ENCODE assay signal across 19 cellular contexts in the genomic region with DNA sequence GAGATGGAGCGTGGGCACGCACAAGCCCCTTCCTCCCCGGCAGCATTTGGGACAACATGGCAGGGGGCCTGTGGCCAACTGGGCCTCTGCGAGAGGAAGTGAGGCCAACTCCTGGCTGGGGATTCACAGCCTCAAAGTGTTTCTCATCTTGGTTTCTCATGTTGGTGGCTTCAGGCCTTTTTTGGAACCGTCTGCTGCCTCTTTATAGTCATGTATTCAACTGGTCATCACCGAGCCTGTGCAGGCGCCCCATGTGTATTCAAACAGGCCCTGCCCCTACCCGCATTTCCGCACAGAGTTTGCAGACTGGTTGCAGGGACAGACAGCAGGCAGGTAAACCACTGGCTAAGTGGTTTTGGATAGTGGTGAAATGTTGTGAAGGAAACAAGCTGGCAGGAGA. TPM values are rescaled to one million over a fixed set of nuclear protein-coding genes. Genes with fewer than 3 reads are reported as not detected.
DNase-seq lines count a peak whose midpoint lies in the region; ATAC-seq and TF ChIP-seq lines count a peak whose summit lies in the region.
"Had no signal": no experiment of that assay in that cellular context is flagged by ENCODE, and none has a peak within 500 bp of the region (broad histone marks: within the 10 kb centered on the region; RNA-seq: fewer than 3 reads in every experiment).

No MANE protein-coding gene starts in this region.

- H3K9me3 ChIP-seq in IMR-90 (ENCODE audit: control insufficient read depth, insufficient read depth, low read length) (no peaks in the 10 kb centered on the region), trophoblast cell (ENCODE audit: insufficient read depth, low read depth, low read length) (no peaks in the 10 kb centered on the region)

- ATAC-seq in activated CD8-positive, alpha-beta T cell treated with anti-CD3 and anti-CD28 coated beads for 36 hours, result no peak
- ATAC-seq in activated CD8-positive, alpha-beta T cell treated with anti-CD3 and anti-CD28 coated beads, Interleukin-2, amount 10 ng/mL, durations not matched to agents 7 days and 5 days, result no peak
- ATAC-seq in IMR-90 (ENCODE audit: low read depth) (no peak), GM18502 (IDR thresholded peaks at IDR 0.05; ENCODE audit: poor library complexity, unreplicated experiment) (no peak)

- no peak overlapping the region for H3K27ac ChIP-seq in IMR-90 (ENCODE audit: insufficient read depth, low read length)
- no peak overlapping the region for H3K27ac ChIP-seq in trophoblast cell (ENCODE audit: low read depth, low read length)
- H3K27ac ChIP-seq: 22Rv1 had no signal

- no peak overlapping the region for H4K5ac ChIP-seq in IMR-90 (ENCODE audit: low read depth, low read length)

- intact Hi-C loops in activated CD8-positive, alpha-beta T cell treated with anti-CD3 and anti-CD28 coated beads for 36 hours (cut with micrococcal nuclease), result no loop called here
- intact Hi-C loops in IMR-90 (cut with micrococcal nuclease), result no loop called here

- BruUV-seq in IMR-90 (replicated peaks; lab: Mats Ljungman, UMichigan), result no TSS peak

- no peak for TF ChIP-seq CTCF in activated CD8-positive, alpha-beta T cell treated with anti-CD3 and anti-CD28 coated beads for 36 hours (IDR thresholded peaks at IDR 0.05)
- TF ChIP-seq CTCF in IMR-90 (conservative IDR thresholded peaks at IDR 0.05; ENCODE audit: low read depth, low read length), result no peak
- TF ChIP-seq CTCF in glutamatergic neuron (IDR thresholded peaks at IDR 0.05; ENCODE audit: partially characterized antibody, unreplicated experiment), result no peak

- H4K8ac ChIP-seq in IMR-90 (ENCODE audit: low read depth in 2 of 2, low read length in 2 of 2) (no peak overlapping the region), trophoblast cell (ENCODE audit: low read depth, low read length) (no peak overlapping the region)

- H3K36me3 ChIP-seq in IMR-90 (ENCODE audit: control insufficient read depth, insufficient read depth, low read length) (peaks cover 58% of the 10 kb centered on the region), trophoblast cell (ENCODE audit: control insufficient read depth in 1 of 2, insufficient read depth in 2 of 2, low read length in 2 of 2) (peaks cover 66 to 78% of the 10 kb centered on the region in 2 experiments)

- peaks cover 7% of the 10 kb centered on the region for H4K20me1 ChIP-seq in IMR-90 (ENCODE audit: insufficient read depth, low read length)

- H3K9ac ChIP-seq in IMR-90 (ENCODE audit: low read depth, low read length) (no peak overlapping the region), trophoblast cell (ENCODE audit: low read length) (no peak overlapping the region)

- 95% methylated on average over 5 of the region's 9 CpGs; no CpG with 5 or more reads in 1 of the 2 experiments for WGBS in IMR-90 (ENCODE audit: extremely low coverage in 2 of 2, insufficient read length in 1 of 2), 2 experiments
- no CpG with 5 or more reads among the region's 9 CpGs for WGBS in trophoblast cell (ENCODE audit: extremely low coverage, insufficient coverage, insufficient read length)

- peak overlapping the region; percentile 5 for H3K27ac Mint-ChIP-seq in activated CD8-positive, alpha-beta T cell treated with anti-CD3 and anti-CD28 coated beads for 36 hours
- H3K27ac Mint-ChIP-seq in activated CD8-positive, alpha-beta T cell treated with anti-CD3 and anti-CD28 coated beads, Interleukin-2, amount 10 ng/mL, durations not matched to agents 7 days and 5 days, result no peak overlapping the region
- H3K27ac Mint-ChIP-seq in immature natural killer cell, result peak overlapping the region; percentile 88 to 98 (median 93)
- no peak overlapping the region for H3K27ac Mint-ChIP-seq in glutamatergic neuron (ENCODE audit: unreplicated experiment)

- no peak overlapping the region for H2BK20ac ChIP-seq in IMR-90 (ENCODE audit: low read depth, low read length)

- H3K9me3 Mint-ChIP-seq in activated CD8-positive, alpha-beta T cell treated with anti-CD3 and anti-CD28 coated beads for 36 hours, result no peaks in the 10 kb centered on the region
- H3K9me3 Mint-ChIP-seq in activated CD8-positive, alpha-beta T cell treated with anti-CD3 and anti-CD28 coated beads, Interleukin-2, amount 10 ng/mL, durations not matched to agents 7 days and 5 days (ENCODE audit: insufficient read depth), result no peaks in the 10 kb centered on the region
- H3K9me3 Mint-ChIP-seq in immature natural killer cell (no peaks in the 10 kb centered on the region), glutamatergic neuron (ENCODE audit: unreplicated experiment) (peaks cover 11% of the 10 kb centered on the region)
- H3K9me3 Mint-ChIP-seq: CD14-positive monocyte had no signal

- H3K56ac ChIP-seq in IMR-90 (ENCODE audit: extremely low read depth, insufficient read depth, low read length), result no peak overlapping the region

- H2AK5ac ChIP-seq in IMR-90 (ENCODE audit: low read depth, low read length) (no peak overlapping the region), trophoblast cell (ENCODE audit: low read length) (no peak overlapping the region)

- H3K4me3 ChIP-seq in IMR-90 (ENCODE audit: insufficient read depth, low read depth, low read length) (no peak overlapping the region), trophoblast cell (ENCODE audit: low read depth, low read length) (no peak overlapping the region)

- H3K79me2 ChIP-seq in trophoblast cell (ENCODE audit: control insufficient read depth, insufficient read depth, low read length, poor library complexity), result no peaks in the 10 kb centered on the region

- CTCF ChIA-PET in activated CD8-positive, alpha-beta T cell treated with anti-CD3 and anti-CD28 coated beads for 36 hours (lab: Charles Lee), result interaction anchor here (0.6 to 0.9 kb wide), 2 partner anchors 76 to 94 kb away, joined by 3 read pairs; no protein-coding TSS in a partner anchor
- CTCF ChIA-PET in activated CD8-positive, alpha-beta T cell treated with anti-CD3 and anti-CD28 coated beads, Interleukin-2, amount 10 ng/mL, durations not matched to agents 7 days and 5 days (lab: Charles Lee), result interaction anchor here (1.0 kb wide), 1 partner anchor 45 kb away, joined by 3 read pairs; no protein-coding TSS in a partner anchor
- CTCF ChIA-PET in IMR-90 (lab: Yijun Ruan, JAX), result no interaction called here

- H3K4ac ChIP-seq in IMR-90 (ENCODE audit: low read depth, low read length) (no peak overlapping the region), trophoblast cell (ENCODE audit: low read depth, low read length) (no peak overlapping the region)

- H2AK9ac ChIP-seq in IMR-90 (replicated peaks; ENCODE audit: low read depth, low read length, poor library complexity), result no peak overlapping the region

- TF ChIP-seq POLR2A in IMR-90 (IDR thresholded peaks at IDR 0.05; ENCODE audit: low read depth, low read length), result no peak

- H2BK12ac ChIP-seq in trophoblast cell (ENCODE audit: low read length), result no peak overlapping the region

- H4K12ac ChIP-seq in trophoblast cell (ENCODE audit: low read depth, low read length), result no peak overlapping the region

- no peaks in the 10 kb centered on the region for H3K4me1 Mint-ChIP-seq in activated CD8-positive, alpha-beta T cell treated with anti-CD3 and anti-CD28 coated beads for 36 hours (ENCODE audit: low read depth)
- peaks cover 4% of the 10 kb centered on the region for H3K4me1 Mint-ChIP-seq in activated CD8-positive, alpha-beta T cell treated with anti-CD3 and anti-CD28 coated beads, Interleukin-2, amount 10 ng/mL, durations not matched to agents 7 days and 5 days (ENCODE audit: low read depth)
- H3K4me1 Mint-ChIP-seq in immature natural killer cell (peaks cover 6 to 21% of the 10 kb centered on the region in 2 donors), glutamatergic neuron (ENCODE audit: low read depth, unreplicated experiment) (no peaks in the 10 kb centered on the region)

- H3K23ac ChIP-seq in IMR-90 (ENCODE audit: low read depth, low read length), result no peak overlapping the region
- no peak overlapping the region for H3K23ac ChIP-seq in trophoblast cell (ENCODE audit: low read length)

- no peaks in the 10 kb centered on the region for H3K27me3 Mint-ChIP-seq in activated CD8-positive, alpha-beta T cell treated with anti-CD3 and anti-CD28 coated beads for 36 hours
- H3K27me3 Mint-ChIP-seq in activated CD8-positive, alpha-beta T cell treated with anti-CD3 and anti-CD28 coated beads, Interleukin-2, amount 10 ng/mL, durations not matched to agents 7 days and 5 days (ENCODE audit: low read depth), result no peaks in the 10 kb centered on the region
- H3K27me3 Mint-ChIP-seq in immature natural killer cell (ENCODE audit: low read depth in 3 of 3), result peaks cover 0 to 5% (median 2%) of the 10 kb centered on the region in 3 donors
- H3K27me3 Mint-ChIP-seq in glutamatergic neuron (ENCODE audit: unreplicated experiment), result no peaks in the 10 kb centered on the region

- no peaks in the 10 kb centered on the region for H3K4me1 ChIP-seq in IMR-90 (ENCODE audit: control insufficient read depth, insufficient read depth, low read length)
- no peaks in the 10 kb centered on the region for H3K4me1 ChIP-seq in trophoblast cell (ENCODE audit: control insufficient read depth in 1 of 2, insufficient read depth in 2 of 2, low read length in 2 of 2)

- H3K14ac ChIP-seq in IMR-90 (replicated peaks; ENCODE audit: low read depth, low read length) (no peak overlapping the region), trophoblast cell (ENCODE audit: low read length) (no peak overlapping the region)

- H3K9me1 ChIP-seq in IMR-90 (ENCODE audit: insufficient read depth, low read length), result no peaks in the 10 kb centered on the region

- dilution Hi-C loops in IMR-90 (cut with HindIII; ENCODE audit: low sequenced_read_pairs, unreplicated experiment), result no loop called here

- H2BK15ac ChIP-seq in IMR-90 (ENCODE audit: low read depth, low read length), result no peak overlapping the region

- H2BK120ac ChIP-seq in IMR-90 (ENCODE audit: low read depth, low read length), result no peak overlapping the region
- H2BK120ac ChIP-seq in trophoblast cell (ENCODE audit: insufficient read depth, low read length, poor library complexity), result no peak overlapping the region

- H4K91ac ChIP-seq in IMR-90 (ENCODE audit: insufficient read depth, low read depth, low read length) (no peak overlapping the region), trophoblast cell (ENCODE audit: low read depth, low read length) (no peak overlapping the region)

- DNase-seq in activated CD8-positive, alpha-beta T cell treated with anti-CD3 and anti-CD28 coated beads for 36 hours, result no peak
- DNase-seq in activated CD8-positive, alpha-beta T cell treated with anti-CD3 and anti-CD28 coated beads, Interleukin-2, amount 10 ng/mL, durations not matched to agents 7 days and 5 days, result no peak
- DNase-seq in IMR-90 (no peak), immature natural killer cell (peak; percentile 47 to 59 (median 56)), trophoblast cell (peak; percentile 21 to 58), glutamatergic neuron (no peak), DMS53 (lab: John Stamatoyannopoulos, UW) (no peak)
- DNase-seq: DND-41, GOT3, KBM-7, NCI-H1694 treated with DMSO at 0.1 percent for 48 hours, NCI-H510A treated with DMSO at 0.1 percent for 48 hours, NCI-H774, Right ventricle myocardium superior had no signal

- H2BK5ac ChIP-seq in IMR-90 (ENCODE audit: low read depth, low read length, poor library complexity, severe bottlenecking) (no peak overlapping the region), trophoblast cell (ENCODE audit: low read depth, low read length, poor library complexity) (no peak overlapping the region)

- H3K4me2 ChIP-seq in IMR-90 (ENCODE audit: low read depth, low read length) (no peak overlapping the region), trophoblast cell (ENCODE audit: low read length) (no peak overlapping the region)

- in situ Hi-C loops in IMR-90 (cut with MboI; ENCODE audit: low sequenced_read_pairs), result no loop called here

- no peaks in the 10 kb centered on the region for H3K27me3 ChIP-seq in IMR-90 (ENCODE audit: control insufficient read depth, insufficient read depth, low read length)
- no peaks in the 10 kb centered on the region for H3K27me3 ChIP-seq in trophoblast cell (ENCODE audit: insufficient read depth, low read length)

- peaks cover 7% of the 10 kb centered on the region for H3K36me3 Mint-ChIP-seq in activated CD8-positive, alpha-beta T cell treated with anti-CD3 and anti-CD28 coated beads for 36 hours (ENCODE audit: low read depth)
- peaks cover 27% of the 10 kb centered on the region for H3K36me3 Mint-ChIP-seq in activated CD8-positive, alpha-beta T cell treated with anti-CD3 and anti-CD28 coated beads, Interleukin-2, amount 10 ng/mL, durations not matched to agents 7 days and 5 days (ENCODE audit: low read depth)
- H3K36me3 Mint-ChIP-seq in immature natural killer cell (peaks cover 4 to 11% (median 11%) of the 10 kb centered on the region in 3 donors), glutamatergic neuron (ENCODE audit: unreplicated experiment) (no peaks in the 10 kb centered on the region)

- no peak overlapping the region for H3K4me3 Mint-ChIP-seq in activated CD8-positive, alpha-beta T cell treated with anti-CD3 and anti-CD28 coated beads for 36 hours
- no peak overlapping the region for H3K4me3 Mint-ChIP-seq in activated CD8-positive, alpha-beta T cell treated with anti-CD3 and anti-CD28 coated beads, Interleukin-2, amount 10 ng/mL, durations not matched to agents 7 days and 5 days
- H3K4me3 Mint-ChIP-seq in immature natural killer cell (peak overlapping the region; percentile 31 to 82 (median 78)), glutamatergic neuron (ENCODE audit: unreplicated experiment) (no peak overlapping the region)
- H3K4me3 Mint-ChIP-seq: CD14-positive monocyte had no signal

- H3K18ac ChIP-seq in IMR-90 (ENCODE audit: low read depth, low read length) (no peak overlapping the region), trophoblast cell (ENCODE audit: low read length) (no peak overlapping the region)

- H3K79me1 ChIP-seq in IMR-90 (ENCODE audit: low read depth in 1 of 2, low read length in 2 of 2), result peaks cover 3 to 9% of the 10 kb centered on the region in 2 experiments; a peak in 2 of 4 replicates
- no peaks in the 10 kb centered on the region for H3K79me1 ChIP-seq in trophoblast cell (ENCODE audit: low read length)

- POLR2A ChIA-PET in activated CD8-positive, alpha-beta T cell treated with anti-CD3 and anti-CD28 coated beads for 36 hours (lab: Charles Lee), result no interaction called here
- POLR2A ChIA-PET in activated CD8-positive, alpha-beta T cell treated with anti-CD3 and anti-CD28 coated beads, Interleukin-2, amount 10 ng/mL, durations not matched to agents 7 days and 5 days (lab: Charles Lee), result no interaction called here
- POLR2A ChIA-PET in IMR-90 (lab: Charles Lee; ENCODE audit: unreplicated experiment), result no interaction called here

- H2AFZ ChIP-seq in IMR-90 (replicated peaks; ENCODE audit: low read length, poor library complexity) (peak overlapping the region; percentile 3), trophoblast cell (ENCODE audit: insufficient read depth, low read length, poor library complexity) (no peak overlapping the region)

- no peak for TF ChIP-seq RAD21 in IMR-90 (IDR thresholded peaks at IDR 0.05; ENCODE audit: low read length)

RNA-seq across cellular contexts. Expression of gene RELB, which starts 17.3 kb away (rescaled TPM):
- total RNA-seq in activated CD8-positive, alpha-beta T cell treated with anti-CD3 and anti-CD28 coated beads for 36 hours, result 10 to 100 TPM; 37.6 to 37.9 TPM
- total RNA-seq in activated CD8-positive, alpha-beta T cell treated with anti-CD3 and anti-CD28 coated beads, Interleukin-2, amount 10 ng/mL, durations not matched to agents 7 days and 5 days, result 10 to 100 TPM in 1 of 2 experiments, 1 to 10 TPM in 1; 8.7 to 10.2 TPM
- total RNA-seq in IMR-90 (2012; rRNA removed) (5.0 TPM in 2 replicates), glutamatergic neuron (ENCODE audit: unreplicated experiment) (1.2 TPM)
- polyA plus RNA-seq in IMR-90 (2012; rRNA removed) (17.2 and 19.9 TPM in 2 replicates), immature natural killer cell (10 to 100 TPM in 1 of 3 donors, 1 to 10 TPM in 2; 6.0 to 15.4 (median 7.1) TPM)
- polyA plus RNA-seq in IMR-90 (2012; cell fraction: cytosol; rRNA removed), result 19.6 and 28.9 TPM in 2 replicates
- polyA plus RNA-seq in IMR-90 (2012; cell fraction: nucleus; rRNA removed; ENCODE audit: low replicate concordance), result 15.4 and 32.8 TPM in 2 replicates
- 7.4 and 7.5 TPM in 2 replicates for polyA plus RNA-seq in trophoblast cell (2013)

RNA-seq across cellular contexts. Expression of gene CLPTM1, which starts 28.8 kb away (rescaled TPM):
- total RNA-seq in activated CD8-positive, alpha-beta T cell treated with anti-CD3 and anti-CD28 coated beads for 36 hours, result 10 to 100 TPM; 38.6 to 39.8 TPM
- 10 to 100 TPM; 65.5 to 67.8 TPM for total RNA-seq in activated CD8-positive, alpha-beta T cell treated with anti-CD3 and anti-CD28 coated beads, Interleukin-2, amount 10 ng/mL, durations not matched to agents 7 days and 5 days
- total RNA-seq in IMR-90 (2012; rRNA removed) (23.8 and 27.8 TPM in 2 replicates), glutamatergic neuron (ENCODE audit: unreplicated experiment) (102 TPM)
- polyA plus RNA-seq in IMR-90 (2012; rRNA removed) (88.8 and 93.2 TPM in 2 replicates), immature natural killer cell (10 to 100 TPM; 20.8 to 33.1 (median 21.2) TPM)
- polyA plus RNA-seq in IMR-90 (2012; cell fraction: cytosol; rRNA removed), result 39.8 and 96.7 TPM in 2 replicates
- polyA plus RNA-seq in IMR-90 (2012; cell fraction: nucleus; rRNA removed; ENCODE audit: low replicate concordance), result 148 and 302 TPM in 2 replicates
- 94.4 and 100 TPM in 2 replicates for polyA plus RNA-seq in trophoblast cell (2013)

RNA-seq across cellular contexts. Expression of gene APOC2, which starts 38.2 kb away (rescaled TPM):
- not detected for total RNA-seq in activated CD8-positive, alpha-beta T cell treated with anti-CD3 and anti-CD28 coated beads for 36 hours
- not detected for total RNA-seq in activated CD8-positive, alpha-beta T cell treated with anti-CD3 and anti-CD28 coated beads, Interleukin-2, amount 10 ng/mL, durations not matched to agents 7 days and 5 days
- total RNA-seq in IMR-90 (2012; rRNA removed) (not detected in 2 replicates), glutamatergic neuron (ENCODE audit: unreplicated experiment) (not detected)
- polyA plus RNA-seq in IMR-90 (2012; rRNA removed) (not detected in 2 replicates), immature natural killer cell (1 to 10 TPM in 1 of 3 donors, not detected in 2; 1.4 TPM)
- not detected in 2 replicates for polyA plus RNA-seq in IMR-90 (2012; cell fraction: cytosol; rRNA removed)
- not detected in 2 replicates for polyA plus RNA-seq in IMR-90 (2012; cell fraction: nucleus; rRNA removed; ENCODE audit: low replicate concordance)
- not detected in 2 replicates for polyA plus RNA-seq in trophoblast cell (2013)
- total RNA-seq: G401, Right ventricle myocardium superior had no signal
- polyA plus RNA-seq: CD14-positive monocyte had no signal

RNA-seq across cellular contexts. Expression of gene APOC4, which starts 42.0 kb away (rescaled TPM):
- not detected for total RNA-seq in activated CD8-positive, alpha-beta T cell treated with anti-CD3 and anti-CD28 coated beads for 36 hours
- total RNA-seq in activated CD8-positive, alpha-beta T cell treated with anti-CD3 and anti-CD28 coated beads, Interleukin-2, amount 10 ng/mL, durations not matched to agents 7 days and 5 days, result not detected
- total RNA-seq in IMR-90 (2012; rRNA removed) (not detected in 2 replicates), glutamatergic neuron (ENCODE audit: unreplicated experiment) (not detected)
- polyA plus RNA-seq in IMR-90 (2012; rRNA removed) (not detected in 2 replicates), immature natural killer cell (not detected)
- polyA plus RNA-seq in IMR-90 (2012; cell fraction: cytosol; rRNA removed), result not detected in 2 replicates
- polyA plus RNA-seq in IMR-90 (2012; cell fraction: nucleus; rRNA removed; ENCODE audit: low replicate concordance), result not detected in 2 replicates
- polyA plus RNA-seq in trophoblast cell (2013), result not detected in 2 replicates
- total RNA-seq: G401, OCI-LY7, Right ventricle myocardium superior had no signal
- polyA plus RNA-seq: CD14-positive monocyte had no signal

RNA-seq across cellular contexts. Expression of gene CLASRP, which starts 54.8 kb away (rescaled TPM):
- total RNA-seq in activated CD8-positive, alpha-beta T cell treated with anti-CD3 and anti-CD28 coated beads for 36 hours, result 10 to 100 TPM; 72.7 to 80.5 TPM
- 10 to 100 TPM; 82.5 to 94.5 TPM for total RNA-seq in activated CD8-positive, alpha-beta T cell treated with anti-CD3 and anti-CD28 coated beads, Interleukin-2, amount 10 ng/mL, durations not matched to agents 7 days and 5 days
- total RNA-seq in IMR-90 (2012; rRNA removed), result 19.9 and 20.6 TPM in 2 replicates
- polyA plus RNA-seq in IMR-90 (2012; rRNA removed), result 31.7 and 34.9 TPM in 2 replicates
- polyA plus RNA-seq in IMR-90 (2012; cell fraction: cytosol; rRNA removed), result 15.3 and 30.0 TPM in 2 replicates
- 532 and 592 TPM in 2 replicates for polyA plus RNA-seq in IMR-90 (2012; cell fraction: nucleus; rRNA removed; ENCODE audit: low replicate concordance)
- polyA plus RNA-seq in immature natural killer cell, result 1 to 10 TPM; 2.7 to 9.0 (median 2.9) TPM
- polyA plus RNA-seq in trophoblast cell (2013), result 30.4 TPM in 2 replicates
- 127 TPM for total RNA-seq in glutamatergic neuron (ENCODE audit: unreplicated experiment)

Comparison
In these comparisons a context has a peak if more than half of its experiments do, and no peak if none do; other contexts are left out.
1. H3K27ac Mint-ChIP-seq: peak in activated CD8-positive, alpha-beta T cell treated with anti-CD3 and anti-CD28 coated beads for 36 hours (single experiment) and immature natural killer cell (6 of 6); none in activated CD8-positive, alpha-beta T cell treated with anti-CD3 and anti-CD28 coated beads, Interleukin-2, amount 10 ng/mL, durations not matched to agents 7 days and 5 days (single experiment) and glutamatergic neuron (single experiment).
2. DNase-seq: peak in immature natural killer cell (3 of 3) and trophoblast cell (2 of 2); none in activated CD8-positive, alpha-beta T cell treated with anti-CD3 and anti-CD28 coated beads for 36 hours (single experiment), activated CD8-positive, alpha-beta T cell treated with anti-CD3 and anti-CD28 coated beads, Interleukin-2, amount 10 ng/mL, durations not matched to agents 7 days and 5 days (single experiment), IMR-90 (single experiment), glutamatergic neuron (single experiment) and DMS53 (single experiment).
3. H3K4me3 Mint-ChIP-seq: peak in immature natural killer cell (5 of 5); none in activated CD8-positive, alpha-beta T cell treated with anti-CD3 and anti-CD28 coated beads for 36 hours (single experiment), activated CD8-positive, alpha-beta T cell treated with anti-CD3 and anti-CD28 coated beads, Interleukin-2, amount 10 ng/mL, durations not matched to agents 7 days and 5 days (single experiment) and glutamatergic neuron (single experiment).